In the genomic region with DNA sequence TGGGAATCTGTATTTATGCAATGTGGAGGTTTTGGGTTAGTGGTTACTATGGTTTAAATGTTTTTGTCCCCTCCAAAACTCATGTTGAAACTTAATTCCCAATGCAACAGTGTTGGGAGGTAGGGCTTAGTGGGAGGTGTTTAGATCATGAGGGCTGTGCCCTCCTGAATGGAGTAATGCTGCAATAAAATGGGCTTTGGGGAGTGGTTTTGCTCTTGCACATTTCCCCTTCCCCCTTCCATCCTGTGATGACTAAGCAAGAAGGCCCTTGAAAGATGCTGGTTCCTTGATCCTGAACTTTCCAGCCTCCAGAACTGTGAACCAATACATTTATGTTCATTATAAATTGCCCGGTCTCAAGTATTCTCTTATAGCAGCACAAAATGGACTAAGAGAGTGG, we compare ENCODE assay signal across 1 cellular context.
A peak's percentile ranks its signal among the peaks of the same experiment; 100 is the strongest.
TF ChIP-seq lines count a peak whose summit lies in the region.

No MANE protein-coding gene starts in this region.

TF ChIP-seq in K562, 482 proteins besides CTCF, POLR2A, EP300 and RAD21 (continued from another document):
- TF ChIP-seq HEY1 (CRISPR knock-in tag; IDR thresholded peaks at IDR 0.05; ENCODE audit: borderline replicate concordance) (no peak), SREBF2 (CRISPR knock-in tag; IDR thresholded peaks at IDR 0.05) (no peak), SMARCC2 (IDR thresholded peaks at IDR 0.05; ENCODE audit: low read depth) (0 out of 2 replicates have a peak, but pooled peaks have one; percentile 29), FOSL1 (tag; conservative IDR thresholded peaks at IDR 0.05) (peak; percentile 33; the same call in 1 of the 2 replicates), LEF1 (IDR thresholded peaks at IDR 0.05) (peak; percentile 49; the same call in 1 of the 2 replicates), TCF3 (CRISPR knock-in tag; IDR thresholded peaks at IDR 0.05) (no peak), SMAD2 (IDR thresholded peaks at IDR 0.05; ENCODE audit: low read depth, low read length) (no peak), DPF2 (IDR thresholded peaks at IDR 0.05) (peak; percentile 41; the same call in 1 of the 2 replicates), ZNF316 (IDR thresholded peaks at IDR 0.05) (peak; percentile 90), NFE2 (IDR thresholded peaks at IDR 0.05; ENCODE audit: low read depth) (peak; percentile 96), ZNF696 (CRISPR knock-in tag; conservative IDR thresholded peaks at IDR 0.05) (no peak), CBFA2T3 (IDR thresholded peaks at IDR 0.05) (peak; percentile 19; the same call in 1 of the 2 replicates), MCM3 (IDR thresholded peaks at IDR 0.05) (no peak), CEBPB (tag; IDR thresholded peaks at IDR 0.05) (peak; percentile 61), NEUROD1 (IDR thresholded peaks at IDR 0.05; ENCODE audit: borderline replicate concordance, low read depth, low read length, partially characterized antibody) (no peak), JUND (IDR thresholded peaks at IDR 0.05; ENCODE audit: borderline replicate concordance, low read depth, low read length) (peak; percentile 59; the same call in 1 of the 2 replicates), JUND (tag; IDR thresholded peaks at IDR 0.05; ENCODE audit: borderline replicate concordance, low read depth, low read length) (peak; percentile 49; the same call in 1 of the 3 replicates), MAFK (IDR thresholded peaks at IDR 0.05; ENCODE audit: low read length) (peak; percentile 72), ARID1B (IDR thresholded peaks at IDR 0.05) (peak; percentile 33; the same call in 1 of the 2 replicates), TFAP4 (CRISPR knock-in tag; IDR thresholded peaks at IDR 0.05; ENCODE audit: borderline replicate concordance) (no peak), EZH2 (IDR thresholded peaks at IDR 0.05; ENCODE audit: borderline replicate concordance, low read depth, low read length) (no peak), NRF1 (conservative IDR thresholded peaks at IDR 0.05 in 1 of 2, IDR thresholded peaks at IDR 0.05 in 1 of 2) (peak; percentile 14 to 26; a peak in 1 of 4 replicates), C11orf30 (IDR thresholded peaks at IDR 0.05; ENCODE audit: low read depth) (peak; percentile 89), SMARCA4 (IDR thresholded peaks at IDR 0.05) (peak; percentile 47; the same call in 1 of the 2 replicates), ZNF41 (CRISPR knock-in tag; conservative IDR thresholded peaks at IDR 0.05) (no peak), CREM (IDR thresholded peaks at IDR 0.05; ENCODE audit: low read depth) (0 out of 2 replicates have a peak, but pooled peaks have one; percentile 6), TSC22D4 (tag; IDR thresholded peaks at IDR 0.05) (no peak), ZBTB40 (IDR thresholded peaks at IDR 0.05) (peak; percentile 71), ZBTB40 (CRISPR knock-in tag; IDR thresholded peaks at IDR 0.05) (no peak), HDAC3 (IDR thresholded peaks at IDR 0.05; ENCODE audit: borderline replicate concordance, partially characterized antibody) (no peak), MAFF (IDR thresholded peaks at IDR 0.05; ENCODE audit: low read length) (peak; percentile 74), ETV1 (tag; conservative IDR thresholded peaks at IDR 0.05; ENCODE audit: low read depth) (peak; percentile 33; the same call in 1 of the 2 replicates), MAFG (tag; conservative IDR thresholded peaks at IDR 0.05) (peak; percentile 84), KDM1A (IDR thresholded peaks at IDR 0.05) (peak; percentile 16 to 30; a peak in 1 of 4 replicates), MXI1 (IDR thresholded peaks at IDR 0.05; ENCODE audit: low read depth, low read length) (no peak), SPI1 (IDR thresholded peaks at IDR 0.05; ENCODE audit: borderline replicate concordance, low read depth, low read length) (0 out of 2 replicates have a peak, but pooled peaks have one; percentile 13), ZKSCAN8 (CRISPR knock-in tag; IDR thresholded peaks at IDR 0.05) (no peak), GABPA (tag; conservative IDR thresholded peaks at IDR 0.05; ENCODE audit: low read depth) (0 out of 2 replicates have a peak, but pooled peaks have one; percentile 18), ZBTB11 (CRISPR knock-in tag; IDR thresholded peaks at IDR 0.05) (peak in 2 of 3 experiments; percentile 18 to 79; a peak in 2 of 6 replicates), EP400 (IDR thresholded peaks at IDR 0.05) (peak; percentile 25; the same call in 1 of the 2 replicates), ZZZ3 (IDR thresholded peaks at IDR 0.05) (no peak)
- TF ChIP-seq, protein P1, sequence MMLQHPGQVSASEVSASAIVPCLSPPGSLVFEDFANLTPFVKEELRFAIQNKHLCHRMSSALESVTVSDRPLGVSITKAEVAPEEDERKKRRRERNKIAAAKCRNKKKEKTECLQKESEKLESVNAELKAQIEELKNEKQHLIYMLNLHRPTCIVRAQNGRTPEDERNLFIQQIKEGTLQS (IDR thresholded peaks at IDR 0.05): peak; percentile 71
- TF ChIP-seq, protein P1 (CRISPR knock-in tag; conservative IDR thresholded peaks at IDR 0.05): no peak
- TF ChIP-seq, protein P2, sequence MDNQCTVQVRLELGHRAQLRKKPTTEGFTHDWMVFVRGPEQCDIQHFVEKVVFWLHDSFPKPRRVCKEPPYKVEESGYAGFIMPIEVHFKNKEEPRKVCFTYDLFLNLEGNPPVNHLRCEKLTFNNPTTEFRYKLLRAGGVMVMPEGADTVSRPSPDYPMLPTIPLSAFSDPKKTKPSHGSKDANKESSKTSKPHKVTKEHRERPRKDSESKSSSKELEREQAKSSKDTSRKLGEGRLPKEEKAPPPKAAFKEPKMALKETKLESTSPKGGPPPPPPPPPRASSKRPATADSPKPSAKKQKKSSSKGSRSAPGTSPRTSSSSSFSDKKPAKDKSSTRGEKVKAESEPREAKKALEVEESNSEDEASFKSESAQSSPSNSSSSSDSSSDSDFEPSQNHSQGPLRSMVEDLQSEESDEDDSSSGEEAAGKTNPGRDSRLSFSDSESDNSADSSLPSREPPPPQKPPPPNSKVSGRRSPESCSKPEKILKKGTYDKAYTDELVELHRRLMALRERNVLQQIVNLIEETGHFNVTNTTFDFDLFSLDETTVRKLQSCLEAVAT (IDR thresholded peaks at IDR 0.05): no peak
